Comparison of ENCODE assay signal across 11 cellular contexts in the genomic region with DNA sequence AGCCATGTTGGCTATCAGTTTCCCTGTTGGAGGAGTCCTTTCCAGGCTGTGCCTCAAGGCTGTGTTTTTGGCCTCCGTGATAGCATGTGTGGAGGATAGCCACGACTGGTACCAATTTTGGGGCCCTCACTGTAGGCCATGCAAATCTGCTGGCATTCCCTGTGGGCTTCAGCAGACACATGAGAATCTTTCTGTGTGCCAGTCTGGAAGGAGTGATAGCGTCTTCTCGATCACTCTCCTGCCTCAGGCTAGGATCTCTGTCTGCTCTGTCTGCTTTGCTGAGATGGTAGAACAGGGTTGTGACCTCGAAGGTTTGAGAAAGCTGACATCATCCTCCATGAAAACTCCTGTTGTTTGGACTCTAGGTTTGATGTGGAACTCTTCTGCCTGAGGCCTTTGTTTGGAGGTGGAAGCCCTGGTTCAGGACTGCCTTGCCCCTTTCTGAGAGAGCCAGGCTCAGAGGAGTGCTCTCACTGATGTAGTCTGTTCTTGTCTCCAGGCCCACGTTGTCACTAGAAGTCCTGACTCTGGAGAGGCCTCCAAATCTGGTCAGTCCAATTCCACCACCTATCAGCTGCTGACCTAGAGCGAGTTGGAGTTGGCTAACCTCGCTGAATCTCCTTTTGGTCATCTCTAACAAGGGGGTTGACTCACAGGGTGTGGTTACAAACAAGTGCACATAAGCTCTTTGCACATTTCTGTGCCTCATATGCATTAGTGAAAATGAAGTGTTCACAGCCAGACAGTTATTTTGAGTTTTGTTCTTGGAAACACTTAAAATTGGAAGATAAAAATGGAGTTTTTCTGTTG. TPM values are rescaled to one million over a fixed set of nuclear protein-coding genes. Genes with fewer than 3 reads are reported as not detected.
DNase-seq lines count a peak whose midpoint lies in the region; TF ChIP-seq lines count a peak whose summit lies in the region.
"Had no signal": no experiment of that assay in that cellular context is flagged by ENCODE, and none has a peak within 500 bp of the region (broad histone marks: within the 10 kb centered on the region; RNA-seq: fewer than 3 reads in every experiment).

No MANE protein-coding gene starts in this region.

- CTCF ChIA-PET in AG04450 (lab: Charles Lee): interaction anchor here (0.8 to 1.7 kb wide), 3 partner anchors 23 to 45 kb away, joined by 3 to 7 read pairs (median 4); a partner anchor contains a TSS
- CTCF ChIA-PET in HEK293 (lab: Yijun Ruan, JAX): interaction anchor here (0.7 to 2.7 kb wide), 6 partner anchors 9 to 188 kb away, joined by 3 to 13 read pairs (median 3); a partner anchor contains a TSS

- no peak overlapping the region for H3K4me3 ChIP-seq in AG04450 (ENCODE audit: low read depth, low read length)
- no peak overlapping the region for H3K4me3 ChIP-seq in HEK293 (ENCODE audit: low read depth, low read length)
- no peak overlapping the region for H3K4me3 ChIP-seq in cardiac fibroblast (replicated peaks in 1 of 2; ENCODE audit: low read depth in 2 of 2, low read length in 2 of 2)
- peak overlapping the region in 1 of 2 experiments; percentile 17 for H3K4me3 ChIP-seq in mesenchymal stem cell (ENCODE audit: insufficient read depth in 1 of 2, low read depth in 1 of 2, low read length in 2 of 2)
- H3K4me3 ChIP-seq in uterus: no peak overlapping the region
- H3K4me3 ChIP-seq: dorsolateral prefrontal cortex had no signal

- no peak overlapping the region for H3K4me2 ChIP-seq in mesenchymal stem cell (ENCODE audit: low read length, poor library complexity, severe bottlenecking)

- H3K4ac ChIP-seq in mesenchymal stem cell (ENCODE audit: low read depth in 1 of 2, low read length in 2 of 2): no peak overlapping the region

- H2BK5ac ChIP-seq in mesenchymal stem cell (ENCODE audit: low read depth, low read length, poor library complexity, severe bottlenecking): no peak overlapping the region

- H3K14ac ChIP-seq in mesenchymal stem cell (ENCODE audit: low read length in 2 of 2): no peak overlapping the region

- intact Hi-C loops in uterus (cut with DNase I; ENCODE audit: low total_unique reads): no loop called here

- H2BK120ac ChIP-seq in mesenchymal stem cell (ENCODE audit: low read depth, low read length): no peak overlapping the region

- H3K36me3 ChIP-seq in HEK293 (ENCODE audit: control insufficient read depth in 2 of 2, insufficient read depth in 1 of 2, low read length in 2 of 2): peaks cover 5 to 66% of the 10 kb centered on the region in 2 experiments; a peak in 2 of 3 replicates
- H3K36me3 ChIP-seq in mesenchymal stem cell (ENCODE audit: control insufficient read depth in 1 of 2, insufficient read depth in 2 of 2, low read depth in 1 of 2, low read length in 2 of 2): peaks cover 6 to 59% of the 10 kb centered on the region in 2 experiments
- no peaks in the 10 kb centered on the region for H3K36me3 ChIP-seq in uterus

- no peak overlapping the region for H3K18ac ChIP-seq in mesenchymal stem cell (ENCODE audit: low read depth in 1 of 2, low read length in 2 of 2)

- no peak overlapping the region for H2AFZ ChIP-seq in mesenchymal stem cell (ENCODE audit: low read depth, low read length)

- H2BK15ac ChIP-seq in mesenchymal stem cell (ENCODE audit: low read depth, poor library complexity, severe bottlenecking): no peak overlapping the region

- H3K27me3 ChIP-seq in AG04450 (ENCODE audit: control insufficient read depth, insufficient read depth, low read length): no peaks in the 10 kb centered on the region
- no peaks in the 10 kb centered on the region for H3K27me3 ChIP-seq in mesenchymal stem cell (ENCODE audit: control insufficient read depth in 1 of 2, insufficient read depth in 1 of 2, low read length in 2 of 2)
- H3K27me3 ChIP-seq in uterus: no peaks in the 10 kb centered on the region
- H3K27me3 ChIP-seq: dorsolateral prefrontal cortex had no signal

- no peak for TF ChIP-seq POLR2A in uterus (IDR thresholded peaks at IDR 0.05)

- no peak overlapping the region for H4K8ac ChIP-seq in mesenchymal stem cell (ENCODE audit: low read length)

- H3K23ac ChIP-seq in mesenchymal stem cell (ENCODE audit: low read length in 2 of 2): no peak overlapping the region

- H3K9ac ChIP-seq in mesenchymal stem cell (ENCODE audit: low read length): peak overlapping the region; percentile 85

- peaks cover 1% of the 10 kb centered on the region for H3K79me1 ChIP-seq in mesenchymal stem cell (replicated peaks; ENCODE audit: low read length, poor library complexity, severe bottlenecking)

- 82% methylated on average over 8 of the region's 8 CpGs for whole genome bisulfite sequencing in mesenchymal stem cell

- H3K27ac ChIP-seq in AG04450 (ENCODE audit: low read depth, low read length) (peak overlapping the region; percentile 3), HEK293 (ENCODE audit: extremely low read depth, low read depth, low read length) (no peak overlapping the region), mesenchymal stem cell (ENCODE audit: low read length, poor library complexity, severe bottlenecking) (no peak overlapping the region), uterus (no peak overlapping the region)

- H2AK5ac ChIP-seq in mesenchymal stem cell (ENCODE audit: low read length, severe bottlenecking): no peak overlapping the region

- H3K9me3 ChIP-seq in AG04450 (ENCODE audit: control insufficient read depth, insufficient read depth, low read length) (no peaks in the 10 kb centered on the region), HEK293 (ENCODE audit: control insufficient read depth, insufficient read depth, low read depth, low read length) (no peaks in the 10 kb centered on the region), mesenchymal stem cell (ENCODE audit: control insufficient read depth, low read length) (no peaks in the 10 kb centered on the region), uterus (no peaks in the 10 kb centered on the region)

- H3K4me1 ChIP-seq in HEK293 (ENCODE audit: control insufficient read depth, insufficient read depth, low read length) (peaks cover 10% of the 10 kb centered on the region), mesenchymal stem cell (ENCODE audit: control insufficient read depth, insufficient read depth, low read depth, low read length) (peaks cover 42% of the 10 kb centered on the region), uterus (peaks cover 6 to 10% of the 10 kb centered on the region in 2 donors)

- H2BK12ac ChIP-seq in mesenchymal stem cell (ENCODE audit: low read length in 2 of 2): no peak overlapping the region

- no peak for DNase-seq in AG04450 (ENCODE audit: low read depth, low spot score)
- peak; percentile 17 to 77 for DNase-seq in cardiac fibroblast (ENCODE audit: low read depth in 2 of 2)
- DNase-seq in mesenchymal stem cell: peak; percentile 68
- DNase-seq in uterus: no peak
- DNase-seq in NCI-H1048 (lab: John Stamatoyannopoulos, UW): no peak
- DNase-seq in SKM-1 treated with dmso at 0.1 percent for 144 hours (lab: John Stamatoyannopoulos, UW; ENCODE audit: unreplicated experiment): no peak
- no peak for DNase-seq in NCI-H526 treated with DMSO at 0.1 percent for 48 hours (lab: John Stamatoyannopoulos, UW)
- DNase-seq: dorsolateral prefrontal cortex, kidney glomerular epithelial cell had no signal

- POLR2A ChIA-PET in AG04450 (lab: Yijun Ruan, JAX) (interaction anchor here (1.8 kb wide), 1 partner anchor 14 kb away, joined by 9 read pairs; a partner anchor contains a TSS), HEK293 (lab: Yijun Ruan, JAX) (interaction anchor here (0.5 kb wide), 1 partner anchor 13 kb away, joined by 3 read pairs; no protein-coding TSS in a partner anchor)

- TF ChIP-seq CTCF in AG04450 (IDR thresholded peaks at IDR 0.05; ENCODE audit: low read depth, low read length) (no peak), HEK293 (tag by site-specific recombination; IDR thresholded peaks at IDR 0.05) (no peak), cardiac fibroblast (IDR thresholded peaks at IDR 0.05; ENCODE audit: low read depth, low read length) (no peak), uterus (IDR thresholded peaks at IDR 0.05) (no peak)

- no peak overlapping the region for H4K91ac ChIP-seq in mesenchymal stem cell (ENCODE audit: low read length)

RNA-seq across cellular contexts. Expression of a gene that starts 12.1 kb away (rescaled TPM):
- polyA plus RNA-seq in AG04450 (2011; rRNA removed): 18.7 and 31.6 TPM in 2 replicates
- polyA minus RNA-seq in AG04450 (2011; rRNA and poly(A)+ RNA removed): 68.6 and 108 TPM in 2 replicates
- polyA plus RNA-seq in mesenchymal stem cell (2013, experiment 1 of 2): 30.6 TPM
- polyA plus RNA-seq in mesenchymal stem cell (2013, experiment 2 of 2): 27.9 TPM
- 10 to 100 TPM; 19.4 to 63.7 (median 50.7) TPM for total RNA-seq in uterus

RNA-seq across cellular contexts. Expression of a gene that starts 13.3 kb away (rescaled TPM):
- 17.9 and 21.7 TPM in 2 replicates for polyA plus RNA-seq in AG04450 (2011; rRNA removed)
- 21.1 and 27.6 TPM in 2 replicates for polyA minus RNA-seq in AG04450 (2011; rRNA and poly(A)+ RNA removed)
- polyA plus RNA-seq in mesenchymal stem cell (2013, experiment 1 of 2): 25.8 TPM
- 23.6 TPM for polyA plus RNA-seq in mesenchymal stem cell (2013, experiment 2 of 2)
- 10 to 100 TPM; 29.4 to 70.2 (median 52.8) TPM for total RNA-seq in uterus

RNA-seq across cellular contexts. Expression of a gene that starts 14.1 kb away (rescaled TPM):
- 151 and 190 TPM in 2 replicates for polyA plus RNA-seq in AG04450 (2011; rRNA removed)
- polyA minus RNA-seq in AG04450 (2011; rRNA and poly(A)+ RNA removed): 368 and 417 TPM in 2 replicates
- 230 TPM for polyA plus RNA-seq in mesenchymal stem cell (2013, experiment 1 of 2)
- polyA plus RNA-seq in mesenchymal stem cell (2013, experiment 2 of 2): 226 TPM
- total RNA-seq in uterus: 10 to 100 TPM; 43.8 to 76.1 (median 65.4) TPM

RNA-seq across cellular contexts. Expression of a gene that starts 18.7 kb away (rescaled TPM):
- 22.3 and 22.8 TPM in 2 replicates for polyA plus RNA-seq in AG04450 (2011; rRNA removed)
- 14.4 and 16.2 TPM in 2 replicates for polyA minus RNA-seq in AG04450 (2011; rRNA and poly(A)+ RNA removed)
- 18.6 TPM for polyA plus RNA-seq in mesenchymal stem cell (2013, experiment 1 of 2)
- 17.6 TPM for polyA plus RNA-seq in mesenchymal stem cell (2013, experiment 2 of 2)
- total RNA-seq in uterus: 100 to 1,000 TPM in 1 of 4 donors, 10 to 100 TPM in 3; 43.3 to 105 (median 57.6) TPM

RNA-seq across cellular contexts. Expression of a gene that starts 23.9 kb away (rescaled TPM):
- 0.21 TPM in 1 of 2 replicates, not detected in the other for polyA plus RNA-seq in AG04450 (2011; rRNA removed)
- polyA minus RNA-seq in AG04450 (2011; rRNA and poly(A)+ RNA removed): not detected in 2 replicates
- 0.30 TPM for polyA plus RNA-seq in mesenchymal stem cell (2013, experiment 1 of 2)
- polyA plus RNA-seq in mesenchymal stem cell (2013, experiment 2 of 2): 0.37 TPM
- total RNA-seq in uterus: 1 to 10 TPM in 1 of 4 donors, not detected in 3; 2.1 TPM
- total RNA-seq: posterior vena cava had no signal

Comparison
In these comparisons a context has a peak if more than half of its experiments do, and no peak if none do; other contexts are left out.
1. DNase-seq: peak in cardiac fibroblast (2 of 2) and mesenchymal stem cell (single experiment); none in AG04450 (single experiment), uterus (0 of 2), NCI-H1048 (single experiment), SKM-1 treated with dmso at 0.1 percent for 144 hours (single experiment) and NCI-H526 treated with DMSO at 0.1 percent for 48 hours (single experiment).